In the genomic region with DNA sequence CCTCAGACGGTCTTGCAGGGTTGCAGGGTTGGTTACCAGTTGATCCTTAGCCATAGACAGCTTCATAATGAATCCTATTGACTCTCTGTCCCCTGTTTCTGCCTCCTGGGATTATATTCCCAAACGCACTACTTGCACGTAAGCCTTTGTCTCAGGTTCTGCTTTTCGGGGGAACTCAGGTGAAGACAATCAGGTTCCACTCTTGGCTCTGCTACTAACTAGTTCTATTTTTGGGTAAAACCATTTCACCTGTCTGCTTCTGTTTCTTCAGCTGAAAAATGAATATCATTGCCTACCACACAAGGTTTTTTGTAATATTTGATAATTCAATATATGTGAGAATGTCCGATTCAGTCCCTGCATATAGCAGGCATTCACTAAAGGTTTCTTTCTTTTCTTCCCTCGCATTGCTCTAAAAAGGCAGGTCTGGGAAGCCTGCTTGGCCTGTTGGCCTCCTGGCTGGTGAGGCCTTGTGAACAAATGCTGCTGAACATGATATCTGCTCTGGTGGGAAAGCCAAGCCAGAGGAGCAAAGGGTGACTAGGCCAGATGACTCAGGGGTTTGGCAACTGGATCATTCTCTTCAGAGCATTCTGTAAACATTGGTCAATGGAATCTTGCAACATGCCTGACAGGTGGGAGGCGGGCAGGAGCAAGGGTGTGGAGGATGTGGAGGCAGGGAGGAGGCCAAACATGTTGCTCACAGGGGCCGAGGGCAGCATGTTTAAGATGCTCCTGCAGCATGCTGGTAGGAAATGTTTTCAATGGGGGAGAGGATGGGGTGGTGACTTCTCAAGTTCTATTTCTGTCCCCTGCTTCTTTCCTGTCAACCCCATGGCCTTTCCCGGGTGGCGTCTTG, we compare ENCODE assay signal across 8 cellular contexts. TPM values are rescaled to one million over a fixed set of nuclear protein-coding genes. Genes with fewer than 3 reads are reported as not detected.
A peak's percentile ranks its signal among the peaks of the same experiment; 100 is the strongest.
DNase-seq lines count a peak whose midpoint lies in the region; TF ChIP-seq lines count a peak whose summit lies in the region.

No MANE protein-coding gene starts in this region.

- no peaks in the 10 kb centered on the region for H3K27me3 Mint-ChIP-seq in CD4-positive, alpha-beta memory T cell

- H3K9me3 Mint-ChIP-seq in CD4-positive, alpha-beta memory T cell, result no peaks in the 10 kb centered on the region

- WGBS in esophagus muscularis mucosa, result 59% methylated on average over 10 of the region's 10 CpGs
- WGBS in trophoblast cell (ENCODE audit: extremely low coverage, insufficient coverage, insufficient read length), result no CpG with 5 or more reads among the region's 10 CpGs

- no peak for TF ChIP-seq CTCF in esophagus muscularis mucosa (IDR thresholded peaks at IDR 0.05)
- no peak for TF ChIP-seq CTCF in A673 (conservative IDR thresholded peaks at IDR 0.05; ENCODE audit: low read depth, low read length)

- no peaks in the 10 kb centered on the region for H3K36me3 Mint-ChIP-seq in CD4-positive, alpha-beta memory T cell

- H3K4me1 Mint-ChIP-seq in CD4-positive, alpha-beta memory T cell, result peaks cover 2 to 12% (median 5%) of the 10 kb centered on the region in 4 donors

- H3K79me2 ChIP-seq in trophoblast cell (ENCODE audit: control insufficient read depth, insufficient read depth, low read length, poor library complexity), result peaks cover 3% of the 10 kb centered on the region

- peak overlapping the region; percentile 65 for H2BK5ac ChIP-seq in trophoblast cell (ENCODE audit: low read depth, low read length, poor library complexity)

- H3K9ac ChIP-seq in trophoblast cell (ENCODE audit: low read length), result no peak overlapping the region

- no peak overlapping the region for H3K4me3 Mint-ChIP-seq in CD4-positive, alpha-beta memory T cell

- peak overlapping the region; percentile 58 for H4K91ac ChIP-seq in trophoblast cell (ENCODE audit: low read depth, low read length)

- H3K23ac ChIP-seq in trophoblast cell (ENCODE audit: low read length), result no peak overlapping the region

- CTCF ChIA-PET in CD4-positive, alpha-beta memory T cell (lab: Charles Lee; ENCODE audit: partially characterized antibody), result interaction anchor here (1.7 to 3.0 kb wide), 2 partner anchors 20 to 29 kb away, joined by 3 to 20 read pairs; no protein-coding TSS in a partner anchor
- CTCF ChIA-PET in A673 (lab: Charles Lee), result no interaction called here

- H3K4me3 ChIP-seq in esophagus muscularis mucosa, result no peak overlapping the region
- no peak overlapping the region for H3K4me3 ChIP-seq in trophoblast cell (ENCODE audit: low read depth, low read length)
- no peak overlapping the region for H3K4me3 ChIP-seq in CD4-positive, alpha-beta memory T cell (ENCODE audit: low read length in 2 of 2)
- H3K4me3 ChIP-seq in A673 (ENCODE audit: low read depth, low read length, poor library complexity, severe bottlenecking), result no peak overlapping the region

- no peaks in the 10 kb centered on the region for H3K36me3 ChIP-seq in esophagus muscularis mucosa
- no peaks in the 10 kb centered on the region for H3K36me3 ChIP-seq in trophoblast cell (ENCODE audit: control insufficient read depth in 1 of 2, insufficient read depth in 2 of 2, low read length in 2 of 2)
- no peaks in the 10 kb centered on the region for H3K36me3 ChIP-seq in CD4-positive, alpha-beta memory T cell (ENCODE audit: insufficient read depth, low read length)
- H3K36me3 ChIP-seq in A673 (ENCODE audit: insufficient read depth, low read length, poor library complexity, severe bottlenecking), result no peaks in the 10 kb centered on the region

- peak; percentile 99 for DNase-seq in EH (ENCODE audit: low read depth)
- DNase-seq in NOMO-1 treated with dmso at 0.1 percent for 144 hours (lab: John Stamatoyannopoulos, UW; ENCODE audit: unreplicated experiment), result peak; percentile 69
- peak; percentile 96 for DNase-seq in esophagus muscularis mucosa (ENCODE audit: extremely low spot score)
- DNase-seq in trophoblast cell, result peak; percentile 98 to 99
- DNase-seq in CD4-positive, alpha-beta memory T cell, result no peak
- DNase-seq in NCI-H1092 treated with DMSO at 0.1 percent for 48 hours (lab: John Stamatoyannopoulos, UW), result no peak
- DNase-seq in NCI-H526 treated with DMSO at 0.1 percent for 48 hours (lab: John Stamatoyannopoulos, UW), result no peak
- no peak for DNase-seq in A673 (ENCODE audit: low spot score)

- POLR2A ChIA-PET in CD4-positive, alpha-beta memory T cell (lab: Charles Lee; ENCODE audit: partially characterized antibody), result interaction anchor here (3.4 to 14.7 kb wide), 2 partner anchors 7 to 21 kb away, joined by 16 to 508 read pairs; partner anchors contain the start of gene IER5
- POLR2A ChIA-PET in A673 (lab: Charles Lee; ENCODE audit: low non-redundant PET), result no interaction called here

- no peak overlapping the region for H3K4ac ChIP-seq in trophoblast cell (ENCODE audit: low read depth, low read length)

- H3K27me3 ChIP-seq in esophagus muscularis mucosa (no peaks in the 10 kb centered on the region), trophoblast cell (ENCODE audit: insufficient read depth, low read length) (no peaks in the 10 kb centered on the region), A673 (replicated peaks; ENCODE audit: insufficient read depth, low read depth, low read length, poor library complexity) (no peaks in the 10 kb centered on the region)
- H3K27me3 ChIP-seq in CD4-positive, alpha-beta memory T cell (ENCODE audit: insufficient read depth, low read length), result no peaks in the 10 kb centered on the region

- H2AK5ac ChIP-seq in trophoblast cell (ENCODE audit: low read length), result peak overlapping the region; percentile 15

- no peak overlapping the region for H4K12ac ChIP-seq in trophoblast cell (ENCODE audit: low read depth, low read length)

- H4K8ac ChIP-seq in trophoblast cell (ENCODE audit: low read depth, low read length), result no peak overlapping the region

- TF ChIP-seq EP300 in esophagus muscularis mucosa (IDR thresholded peaks at IDR 0.05), result no peak

- peak overlapping the region in 1 of 7 donors; percentile 31 for H3K27ac Mint-ChIP-seq in CD4-positive, alpha-beta memory T cell

- no peak overlapping the region for H2BK120ac ChIP-seq in trophoblast cell (ENCODE audit: insufficient read depth, low read length, poor library complexity)

- H3K14ac ChIP-seq in trophoblast cell (ENCODE audit: low read length), result no peak overlapping the region

- H3K79me1 ChIP-seq in trophoblast cell (ENCODE audit: low read length), result peaks cover 11% of the 10 kb centered on the region

- no peak for TF ChIP-seq POLR2A in esophagus muscularis mucosa (IDR thresholded peaks at IDR 0.05; ENCODE audit: low read depth)

- H3K4me1 ChIP-seq in esophagus muscularis mucosa (peaks cover 22 to 35% (median 27%) of the 10 kb centered on the region in 4 donors), trophoblast cell (ENCODE audit: control insufficient read depth in 1 of 2, insufficient read depth in 2 of 2, low read length in 2 of 2) (peaks cover 17 to 24% of the 10 kb centered on the region in 2 experiments), A673 (ENCODE audit: insufficient read depth, low read length, poor library complexity, severe bottlenecking) (peaks cover 8% of the 10 kb centered on the region)
- H3K4me1 ChIP-seq in CD4-positive, alpha-beta memory T cell (ENCODE audit: insufficient read depth, low read length), result no peaks in the 10 kb centered on the region

- no peak overlapping the region for H2AFZ ChIP-seq in trophoblast cell (ENCODE audit: insufficient read depth, low read length, poor library complexity)

- H3K27ac ChIP-seq in esophagus muscularis mucosa (replicated peaks in 1 of 4) (peak overlapping the region; percentile 19 to 61 (median 47)), trophoblast cell (ENCODE audit: low read depth, low read length) (peak overlapping the region; percentile 57), A673 (ENCODE audit: low read depth, low read length, poor library complexity, severe bottlenecking) (no peak overlapping the region)
- no peak overlapping the region for H3K27ac ChIP-seq in CD4-positive, alpha-beta memory T cell (ENCODE audit: low read depth, low read length)

- no peak overlapping the region for H3K18ac ChIP-seq in trophoblast cell (ENCODE audit: low read length)

- H3K9me3 ChIP-seq in esophagus muscularis mucosa, result no peaks in the 10 kb centered on the region
- no peaks in the 10 kb centered on the region for H3K9me3 ChIP-seq in trophoblast cell (ENCODE audit: insufficient read depth, low read depth, low read length)
- no peaks in the 10 kb centered on the region for H3K9me3 ChIP-seq in CD4-positive, alpha-beta memory T cell (ENCODE audit: control insufficient read depth in 1 of 2, low read length in 2 of 2)
- no peaks in the 10 kb centered on the region for H3K9me3 ChIP-seq in A673 (ENCODE audit: low read depth, low read length, poor library complexity, severe bottlenecking)

- BruUV-seq in A673 (replicated peaks; lab: Mats Ljungman, UMichigan), result no TSS peak

- intact Hi-C loops in esophagus muscularis mucosa (cut with DNase I) (no loop called here), A673 (cut with micrococcal nuclease; ENCODE audit: unreplicated experiment) (no loop called here)
- intact Hi-C loops in CD4-positive, alpha-beta memory T cell (cut with micrococcal nuclease), result no loop called here

- peak overlapping the region; percentile 59 for H2BK12ac ChIP-seq in trophoblast cell (ENCODE audit: low read length)

- H3K4me2 ChIP-seq in trophoblast cell (ENCODE audit: low read length), result no peak overlapping the region

RNA-seq across cellular contexts. Expression of gene IER5, which starts 23.8 kb away (rescaled TPM):
- total RNA-seq in esophagus muscularis mucosa, result 10 to 100 TPM; 14.5 to 22.0 (median 16.7) TPM
- polyA plus RNA-seq in trophoblast cell (2013), result 9.0 and 9.8 TPM in 2 replicates
- 10 to 100 TPM; 28.0 to 29.3 TPM for total RNA-seq in CD4-positive, alpha-beta memory T cell
- 10 to 100 TPM; 11.0 to 18.9 TPM for polyA plus RNA-seq in CD4-positive, alpha-beta memory T cell
- total RNA-seq in A673 (2021), result 25.5 and 28.2 TPM in 2 replicates

Comparison
In these comparisons a context has a peak if more than half of its experiments do, and no peak if none do; other contexts are left out.
1. DNase-seq: peak in EH (single experiment), NOMO-1 treated with dmso at 0.1 percent for 144 hours (single experiment), esophagus muscularis mucosa (single experiment) and trophoblast cell (2 of 2); none in CD4-positive, alpha-beta memory T cell (0 of 5), NCI-H1092 treated with DMSO at 0.1 percent for 48 hours (single experiment), NCI-H526 treated with DMSO at 0.1 percent for 48 hours (single experiment) and A673 (single experiment).
2. H3K27ac ChIP-seq: peak in esophagus muscularis mucosa (4 of 4) and trophoblast cell (single experiment); none in CD4-positive, alpha-beta memory T cell (single experiment) and A673 (single experiment).